ENCODE assay signal across 1 cellular context in the genomic region with DNA sequence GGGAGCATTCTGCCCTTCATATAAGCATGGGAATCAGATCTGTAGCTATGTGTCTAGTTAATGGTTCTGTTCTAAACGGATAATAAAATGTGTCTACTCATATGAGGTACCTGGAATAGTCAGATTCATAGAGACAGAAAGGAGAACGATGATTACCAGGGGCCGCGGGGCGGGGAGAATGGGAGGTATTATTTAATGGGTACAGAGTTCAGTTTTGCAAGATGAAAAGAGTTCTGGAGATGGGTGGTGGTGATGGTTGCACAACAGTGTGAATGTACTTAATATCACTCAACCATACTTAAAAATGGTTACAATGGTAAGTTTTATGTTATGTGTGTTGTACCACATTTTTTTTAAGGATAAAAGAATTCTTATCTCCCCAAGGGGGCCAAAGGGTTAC.
TF ChIP-seq lines count a peak whose summit lies in the region.

No MANE protein-coding gene starts in this region.

TF ChIP-seq in HepG2, 621 proteins besides CTCF, POLR2A, EP300 and RAD21:
- no peak for TF ChIP-seq ZNF788 (CRISPR knock-in tag; IDR thresholded peaks at IDR 0.05; ENCODE audit: borderline replicate concordance)
- no peak for TF ChIP-seq RCOR2 (CRISPR knock-in tag; IDR thresholded peaks at IDR 0.05)
- no peak for TF ChIP-seq DMAP1 (CRISPR knock-in tag; IDR thresholded peaks at IDR 0.05)
- TF ChIP-seq, protein P1, sequence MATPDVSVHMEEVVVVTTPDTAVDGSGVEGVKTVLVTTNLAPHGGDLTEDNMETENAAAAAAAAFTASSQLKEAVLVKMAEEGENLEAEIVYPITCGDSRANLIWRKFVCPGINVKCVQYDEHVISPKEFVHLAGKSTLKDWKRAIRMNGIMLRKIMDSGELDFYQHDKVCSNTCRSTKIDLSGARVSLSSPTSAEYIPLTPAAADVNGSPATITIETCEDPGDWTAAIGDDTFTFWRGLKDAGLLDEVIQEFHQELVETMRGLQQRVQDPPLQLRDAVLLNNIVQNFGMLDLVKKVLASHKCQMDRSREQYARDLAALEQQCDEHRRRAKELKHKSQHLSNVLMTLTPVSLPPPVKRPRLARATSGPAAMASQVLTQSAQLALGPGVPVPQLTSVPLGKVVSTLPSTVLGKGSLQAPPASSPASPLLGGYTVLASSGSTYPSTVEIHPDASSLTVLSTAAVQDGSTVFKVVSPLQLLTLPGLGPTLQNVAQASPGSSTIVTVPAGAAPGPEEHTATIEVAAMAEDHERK (CRISPR knock-in tag; IDR thresholded peaks at IDR 0.05; ENCODE audit: low read depth) = no peak
- no peak for TF ChIP-seq TP53 (CRISPR knock-in tag; conservative IDR thresholded peaks at IDR 0.05)
- TF ChIP-seq CCAR2 (optimal IDR thresholded peaks at IDR 0.05; ENCODE audit: low read depth, low read length) = no peak
- no peak for TF ChIP-seq ZNF737 (CRISPR knock-in tag; IDR thresholded peaks at IDR 0.05; ENCODE audit: borderline replicate concordance)
- peak; percentile 58 for TF ChIP-seq HNF4A (CRISPR knock-in tag; IDR thresholded peaks at IDR 0.05)
- TF ChIP-seq CEBPG (CRISPR knock-in tag; IDR thresholded peaks at IDR 0.05) = peak; percentile 56; the same call in 1 of the 2 replicates
- TF ChIP-seq HIVEP1 (CRISPR knock-in tag; IDR thresholded peaks at IDR 0.05) = no peak
- TF ChIP-seq, protein P2, sequence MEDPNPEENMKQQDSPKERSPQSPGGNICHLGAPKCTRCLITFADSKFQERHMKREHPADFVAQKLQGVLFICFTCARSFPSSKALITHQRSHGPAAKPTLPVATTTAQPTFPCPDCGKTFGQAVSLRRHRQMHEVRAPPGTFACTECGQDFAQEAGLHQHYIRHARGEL (CRISPR knock-in tag; IDR thresholded peaks at IDR 0.05) = no peak
- TF ChIP-seq CEBPB (IDR thresholded peaks at IDR 0.05; ENCODE audit: borderline replicate concordance, low read depth, low read length) = peak; percentile 81
- no peak for TF ChIP-seq GPBP1L1 (CRISPR knock-in tag; IDR thresholded peaks at IDR 0.05)
